ENCODE assay signal across 12 cellular contexts in the genomic region with DNA sequence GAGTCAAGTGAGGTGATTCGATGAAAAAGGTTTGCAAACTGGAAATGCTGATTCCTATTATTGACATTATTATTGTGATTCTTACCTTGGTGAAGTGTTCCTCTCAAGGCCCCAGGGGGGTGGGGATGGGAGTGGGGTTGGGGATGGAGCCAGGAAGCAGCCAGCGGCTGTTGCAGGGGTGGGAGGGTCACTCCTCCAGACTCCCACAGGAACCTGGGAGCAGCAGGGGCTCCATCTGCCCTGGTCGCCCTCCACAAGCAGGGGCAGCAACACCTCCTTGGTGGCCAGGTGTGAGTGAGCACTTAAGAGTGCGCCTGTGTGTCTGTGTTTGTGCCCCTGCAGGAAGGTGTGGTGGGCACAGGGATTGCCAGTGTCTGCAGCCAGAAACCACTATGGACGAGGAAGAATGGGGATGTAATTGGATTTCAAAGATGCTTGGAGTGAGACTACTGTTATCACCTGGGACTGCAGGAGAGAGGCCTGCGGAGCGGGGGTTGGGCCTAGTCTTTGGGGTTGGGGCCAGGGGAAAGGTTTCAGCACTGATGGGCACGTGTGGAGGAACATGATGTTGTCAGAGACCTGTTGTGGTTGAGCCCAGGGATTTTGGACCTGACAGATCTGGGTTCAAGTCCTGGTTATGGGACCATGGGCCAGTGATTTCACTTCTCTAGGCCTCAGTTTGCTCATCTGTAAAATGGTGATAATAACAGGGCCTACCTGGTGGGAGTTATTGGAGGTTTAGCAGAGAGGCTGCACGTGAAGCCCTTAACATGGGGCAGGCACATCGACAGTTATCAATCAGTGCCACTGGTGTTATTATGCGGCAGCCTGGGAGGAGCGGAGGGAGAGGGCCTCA. TPM values are rescaled to one million over a fixed set of nuclear protein-coding genes. Genes with fewer than 3 reads are reported as not detected.
DNase-seq lines count a peak whose midpoint lies in the region; ATAC-seq and TF ChIP-seq lines count a peak whose summit lies in the region.
"Had no signal": no experiment of that assay in that cellular context is flagged by ENCODE, and none has a peak within 500 bp of the region (broad histone marks: within the 10 kb centered on the region; RNA-seq: fewer than 3 reads in every experiment).

No MANE protein-coding gene starts in this region.

- H3K9ac ChIP-seq in HUES48 (ENCODE audit: low read depth, low read length) (no peak overlapping the region), MM.1S (ENCODE audit: low read length) (no peak overlapping the region)

- peak overlapping the region in 4 of 5 experiments; percentile 45 to 76 (median 48) for H3K27ac Mint-ChIP-seq in brain
- H3K27ac Mint-ChIP-seq in CD8-positive, alpha-beta T cell, result no peak overlapping the region
- H3K27ac Mint-ChIP-seq: natural killer cell had no signal

- no peak for TF ChIP-seq POLR2A in testis (IDR thresholded peaks at IDR 0.05)

- ATAC-seq in CD8-positive, alpha-beta T cell, result no peak
- ATAC-seq: natural killer cell had no signal

- H3K4me3 Mint-ChIP-seq in brain, result peak overlapping the region in 1 of 5 experiments; percentile 1
- no peak overlapping the region for H3K4me3 Mint-ChIP-seq in CD8-positive, alpha-beta T cell
- H3K4me3 Mint-ChIP-seq: natural killer cell had no signal

- H3K4me3 ChIP-seq in HUES48 (ENCODE audit: low read depth, low read length) (no peak overlapping the region), neutrophil (ENCODE audit: low read depth in 1 of 2, low read length in 1 of 2) (peak overlapping the region; percentile 48 to 54), testis (no peak overlapping the region), MM.1S (ENCODE audit: low read length) (no peak overlapping the region)
- H3K4me3 ChIP-seq in CD8-positive, alpha-beta T cell (ENCODE audit: low read depth, low read length), result no peak overlapping the region
- H3K4me3 ChIP-seq: sigmoid colon had no signal

- H3K27ac ChIP-seq in HUES48 (ENCODE audit: low read depth, low read length) (peak overlapping the region; percentile 15), neutrophil (peak overlapping the region; percentile 94), testis (no peak overlapping the region), MM.1S (ENCODE audit: low read length) (no peak overlapping the region)
- no peak overlapping the region for H3K27ac ChIP-seq in CD8-positive, alpha-beta T cell (ENCODE audit: low read depth, low read length)

- 63 to 71% methylated on average over 11 to 12 of the region's 12 CpGs for WGBS in testis, 2 donors

- CTCF ChIA-PET in CD8-positive, alpha-beta T cell (lab: Charles Lee), result interaction anchor here (0.6 to 3.2 kb wide), 7 partner anchors 15 to 157 kb away, joined by 3 to 12 read pairs (median 9); no protein-coding TSS in a partner anchor

- 0 out of 2 replicates have a peak, but pooled peaks cover 4% of the 10 kb centered on the region for H3K79me2 ChIP-seq in MM.1S (ENCODE audit: low read length)

- peaks cover 77% of the 10 kb centered on the region for H3K4me1 Mint-ChIP-seq in brain
- peaks cover 4% of the 10 kb centered on the region for H3K4me1 Mint-ChIP-seq in CD8-positive, alpha-beta T cell (ENCODE audit: low read depth)

- H3K36me3 ChIP-seq in HUES48 (ENCODE audit: control insufficient read depth, insufficient read depth, low read length), result no peaks in the 10 kb centered on the region
- no peaks in the 10 kb centered on the region for H3K36me3 ChIP-seq in neutrophil
- no peaks in the 10 kb centered on the region for H3K36me3 ChIP-seq in testis (ENCODE audit: low read depth, missing control alignments)
- H3K36me3 ChIP-seq in MM.1S (replicated peaks; ENCODE audit: insufficient read depth, low read length), result no peaks in the 10 kb centered on the region
- no peaks in the 10 kb centered on the region for H3K36me3 ChIP-seq in CD8-positive, alpha-beta T cell (ENCODE audit: insufficient read depth, low read length)
- H3K36me3 ChIP-seq: sigmoid colon had no signal

- intact Hi-C loops in testis (cut with DNase I; ENCODE audit: low total_unique reads), result no loop called here
- intact Hi-C loops in CD8-positive, alpha-beta T cell (cut with DNase I, micrococcal nuclease), result loop anchor here in 1 of 2 experiments (5.0 kb wide), 1 partner anchor 128 kb away; no protein-coding TSS in a partner anchor

- TF ChIP-seq CTCF in brain (conservative IDR thresholded peaks at IDR 0.05) (no peak), neutrophil (IDR thresholded peaks at IDR 0.05) (no peak), testis (IDR thresholded peaks at IDR 0.05) (no peak), MM.1S (IDR thresholded peaks at IDR 0.05; ENCODE audit: low read length) (no peak)
- TF ChIP-seq CTCF in CD8-positive, alpha-beta T cell (IDR thresholded peaks at IDR 0.05), result no peak

- H3K4me2 ChIP-seq in MM.1S (ENCODE audit: low read depth, low read length), result no peak overlapping the region

- POLR2A ChIA-PET in CD8-positive, alpha-beta T cell (lab: Charles Lee), result no interaction called here

- H3K27me3 ChIP-seq in HUES48 (ENCODE audit: control insufficient read depth, insufficient read depth, low read length), result peaks cover 9% of the 10 kb centered on the region
- H3K27me3 ChIP-seq in neutrophil, result no peaks in the 10 kb centered on the region
- no peaks in the 10 kb centered on the region for H3K27me3 ChIP-seq in testis
- H3K27me3 ChIP-seq in MM.1S (replicated peaks; ENCODE audit: insufficient read depth, low read length), result no peaks in the 10 kb centered on the region
- H3K27me3 ChIP-seq in CD8-positive, alpha-beta T cell (ENCODE audit: insufficient read depth, low read length), result no peaks in the 10 kb centered on the region

- H3K9me3 ChIP-seq in HUES48 (ENCODE audit: control insufficient read depth, insufficient read depth, low read length), result no peaks in the 10 kb centered on the region
- no peaks in the 10 kb centered on the region for H3K9me3 ChIP-seq in neutrophil
- H3K9me3 ChIP-seq in testis, result no peaks in the 10 kb centered on the region
- no peaks in the 10 kb centered on the region for H3K9me3 ChIP-seq in MM.1S (replicated peaks; ENCODE audit: insufficient read depth, low read length)
- H3K9me3 ChIP-seq in CD8-positive, alpha-beta T cell (ENCODE audit: low read length), result no peaks in the 10 kb centered on the region
- H3K9me3 ChIP-seq: sigmoid colon had no signal

- H4K20me1 ChIP-seq in MM.1S (ENCODE audit: insufficient read depth, low read length), result no peaks in the 10 kb centered on the region

- H3K36me3 Mint-ChIP-seq in brain, result no peaks in the 10 kb centered on the region
- no peaks in the 10 kb centered on the region for H3K36me3 Mint-ChIP-seq in CD8-positive, alpha-beta T cell
- H3K36me3 Mint-ChIP-seq: natural killer cell had no signal

- no peaks in the 10 kb centered on the region for H3K27me3 Mint-ChIP-seq in brain
- H3K27me3 Mint-ChIP-seq in CD8-positive, alpha-beta T cell (ENCODE audit: low read depth), result no peaks in the 10 kb centered on the region

- peaks cover 0 to 4% (median 0%) of the 10 kb centered on the region in 5 experiments for H3K9me3 Mint-ChIP-seq in brain
- no peaks in the 10 kb centered on the region for H3K9me3 Mint-ChIP-seq in CD8-positive, alpha-beta T cell
- H3K9me3 Mint-ChIP-seq: natural killer cell had no signal

- no peaks in the 10 kb centered on the region for H3F3A ChIP-seq in MM.1S (ENCODE audit: insufficient read depth, low read length)

- DNase-seq in NCI-H1105 treated with DMSO at 0.1 percent for 48 hours (lab: John Stamatoyannopoulos, UW) (peak; percentile 47), NCI-H1105 (lab: John Stamatoyannopoulos, UW) (no peak), testis (no peak), MM.1S (no peak)
- no peak for DNase-seq in CD8-positive, alpha-beta T cell
- DNase-seq: activated naive CD4-positive, alpha-beta T cell treated with Interleukin-2 at 50 U/mL for 16 hours; natural killer cell; NCI-H446 had no signal

- no peak overlapping the region for H2AFZ ChIP-seq in MM.1S (ENCODE audit: low read length)

- no peaks in the 10 kb centered on the region for H3K9me2 ChIP-seq in MM.1S (replicated peaks; ENCODE audit: insufficient read depth, low read length)

- peaks cover 51% of the 10 kb centered on the region for H3K4me1 ChIP-seq in HUES48 (ENCODE audit: control insufficient read depth, insufficient read depth, low read length)
- H3K4me1 ChIP-seq in neutrophil (ENCODE audit: control insufficient read depth in 1 of 2, insufficient read depth in 1 of 2, low read depth in 1 of 2, low read length in 1 of 2), result peaks cover 82 to 90% of the 10 kb centered on the region in 2 experiments
- H3K4me1 ChIP-seq in testis, result peaks cover 10% of the 10 kb centered on the region
- peaks cover 7% of the 10 kb centered on the region; the same call in 1 of the 2 replicates for H3K4me1 ChIP-seq in MM.1S (ENCODE audit: low read length)
- no peaks in the 10 kb centered on the region for H3K4me1 ChIP-seq in CD8-positive, alpha-beta T cell (ENCODE audit: insufficient read depth, low read length)

RNA-seq across cellular contexts. Expression of a gene that starts 3.6 kb away (rescaled TPM):
- 75.8 TPM for polyA plus RNA-seq in brain (ENCODE audit: insufficient read depth, low read depth, low replicate concordance)
- total RNA-seq in testis, result 10 to 100 TPM; 19.9 to 28.7 TPM
- 29.7 TPM for polyA plus RNA-seq in testis (ENCODE audit: insufficient read depth, low read depth, low replicate concordance)
- 1 to 10 TPM; 4.8 to 6.8 TPM for total RNA-seq in CD8-positive, alpha-beta T cell

Comparison
In these comparisons a context has a peak if more than half of its experiments do, and no peak if none do; other contexts are left out.
1. H3K27ac ChIP-seq: peak in HUES48 (single experiment) and neutrophil (single experiment); none in testis (0 of 2), MM.1S (single experiment) and CD8-positive, alpha-beta T cell (single experiment).
2. H3K4me3 ChIP-seq: peak in neutrophil (2 of 2); none in HUES48 (single experiment), testis (0 of 2), MM.1S (single experiment) and CD8-positive, alpha-beta T cell (single experiment).